ENCODE assay signal across 1 cellular context in the genomic region with DNA sequence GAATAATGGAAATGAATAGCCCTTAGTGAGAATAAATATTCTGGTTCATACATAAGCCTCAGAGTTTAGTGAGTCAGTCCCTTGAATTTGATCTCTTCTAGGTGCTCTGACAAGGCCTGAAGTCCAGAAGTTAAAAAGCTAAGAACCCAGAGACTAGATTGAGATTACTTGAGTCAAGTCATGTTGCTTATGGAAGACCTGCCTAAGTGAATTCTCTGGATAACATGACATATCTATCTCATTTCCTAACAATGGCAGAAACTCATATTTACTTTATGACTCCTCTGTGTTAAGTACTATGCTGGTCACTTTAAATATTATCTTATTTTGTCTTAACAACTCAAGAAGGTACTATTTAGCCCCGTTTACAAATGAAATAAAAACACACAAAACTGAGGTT.
TF ChIP-seq lines count a peak whose summit lies in the region.

No MANE protein-coding gene starts in this region.

TF ChIP-seq in IMR-90, 13 proteins besides CTCF, POLR2A, EP300 and RAD21 (continued from another document):
- TF ChIP-seq, protein P1, sequence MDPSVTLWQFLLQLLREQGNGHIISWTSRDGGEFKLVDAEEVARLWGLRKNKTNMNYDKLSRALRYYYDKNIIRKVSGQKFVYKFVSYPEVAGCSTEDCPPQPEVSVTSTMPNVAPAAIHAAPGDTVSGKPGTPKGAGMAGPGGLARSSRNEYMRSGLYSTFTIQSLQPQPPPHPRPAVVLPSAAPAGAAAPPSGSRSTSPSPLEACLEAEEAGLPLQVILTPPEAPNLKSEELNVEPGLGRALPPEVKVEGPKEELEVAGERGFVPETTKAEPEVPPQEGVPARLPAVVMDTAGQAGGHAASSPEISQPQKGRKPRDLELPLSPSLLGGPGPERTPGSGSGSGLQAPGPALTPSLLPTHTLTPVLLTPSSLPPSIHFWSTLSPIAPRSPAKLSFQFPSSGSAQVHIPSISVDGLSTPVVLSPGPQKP (IDR thresholded peaks at IDR 0.05; ENCODE audit: borderline replicate concordance, low read depth, low read length): no peak
- TF ChIP-seq RCOR1 (IDR thresholded peaks at IDR 0.05; ENCODE audit: insufficient replicate concordance, low read length) (no peak), CEBPB (IDR thresholded peaks at IDR 0.05; ENCODE audit: low read depth, low read length) (no peak), MAFK (IDR thresholded peaks at IDR 0.05; ENCODE audit: low read depth, low read length) (no peak), FOS (IDR thresholded peaks at IDR 0.05; ENCODE audit: low read depth, low read length) (no peak), CHD1 (IDR thresholded peaks at IDR 0.05; ENCODE audit: low read depth, low read length) (no peak), SMC3 (IDR thresholded peaks at IDR 0.05; ENCODE audit: low read depth, low read length) (no peak), RFX5 (IDR thresholded peaks at IDR 0.05; ENCODE audit: low read depth, low read length) (no peak), BHLHE40 (IDR thresholded peaks at IDR 0.05; ENCODE audit: low read depth, low read length) (no peak), MAZ (IDR thresholded peaks at IDR 0.05; ENCODE audit: borderline replicate concordance, low read depth, low read length) (no peak)
- TF ChIP-seq, protein P2, sequence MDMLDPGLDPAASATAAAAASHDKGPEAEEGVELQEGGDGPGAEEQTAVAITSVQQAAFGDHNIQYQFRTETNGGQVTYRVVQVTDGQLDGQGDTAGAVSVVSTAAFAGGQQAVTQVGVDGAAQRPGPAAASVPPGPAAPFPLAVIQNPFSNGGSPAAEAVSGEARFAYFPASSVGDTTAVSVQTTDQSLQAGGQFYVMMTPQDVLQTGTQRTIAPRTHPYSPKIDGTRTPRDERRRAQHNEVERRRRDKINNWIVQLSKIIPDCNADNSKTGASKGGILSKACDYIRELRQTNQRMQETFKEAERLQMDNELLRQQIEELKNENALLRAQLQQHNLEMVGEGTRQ (IDR thresholded peaks at IDR 0.05; ENCODE audit: low read depth, low read length): no peak
